Comparison of ENCODE assay signal across 23 cellular contexts in genomic region chr1:240820816-240821215, GRCh38.
DNase-seq lines count a peak whose midpoint lies in the region; ATAC-seq and TF ChIP-seq lines count a peak whose summit lies in the region.
"Had no signal": no experiment of that assay in that cellular context is flagged by ENCODE, and none has a peak within 500 bp of the region (broad histone marks: within the 10 kb centered on the region; RNA-seq: fewer than 3 reads in every experiment).

No MANE protein-coding gene starts in this region.

- H3F3A ChIP-seq in GM23338 (replicated peaks; ENCODE audit: low read depth): no peaks in the 10 kb centered on the region

- H4K20me1 ChIP-seq in GM23338 (replicated peaks; ENCODE audit: insufficient read depth): no peaks in the 10 kb centered on the region

- no peak overlapping the region for H2AFZ ChIP-seq in GM23338
- H2AFZ ChIP-seq: hepatocyte had no signal

- H3K79me2 ChIP-seq in GM23338 (replicated peaks; ENCODE audit: insufficient read depth): no peaks in the 10 kb centered on the region
- H3K79me2 ChIP-seq: hepatocyte had no signal

- peak; percentile 76 for ATAC-seq in GM18508 (IDR thresholded peaks at IDR 0.05; ENCODE audit: insufficient read depth, unreplicated experiment)
- ATAC-seq in GM21619 (IDR thresholded peaks at IDR 0.05; ENCODE audit: unreplicated experiment): peak; percentile 67
- peak; percentile 50 for ATAC-seq in HG03342 (IDR thresholded peaks at IDR 0.05; ENCODE audit: unreplicated experiment)
- no peak for ATAC-seq in GM23338
- ATAC-seq: HepG2; stimulated activated naive CD8-positive, alpha-beta T cell treated with anti-CD3 and anti-CD28 coated beads, Interleukin-15, amount 100 ng/mL, for 72 hours had no signal

- no peaks in the 10 kb centered on the region for H3K36me3 Mint-ChIP-seq in GM23338 (ENCODE audit: low read depth)

- no peak for TF ChIP-seq CTCF in GM23338 (conservative IDR thresholded peaks at IDR 0.05; ENCODE audit: low read depth in 2 of 2)

- H3K27ac ChIP-seq in GM23338 (ENCODE audit: low read depth): no peak overlapping the region
- H3K27ac ChIP-seq: hepatocyte, transverse colon had no signal

- DNase-seq in astrocyte of the hippocampus (ENCODE audit: low read depth, low spot score) (peak; percentile 17), medulla oblongata (ENCODE audit: extremely low spot score) (no peak), DMS153 (lab: John Stamatoyannopoulos, UW) (no peak), GM23338 (ENCODE audit: low spot score) (no peak), dermis blood vessel endothelial cell (no peak)
- DNase-seq: ACHN; activated CD4-positive, alpha-beta memory T cell treated with anti-CD3 and anti-CD28 coated beads, Interleukin-2, amount 10 ng/mL, durations not matched to agents 7 days and 5 days; activated CD4-positive, CD25-positive, alpha-beta regulatory T cell; activated naive CD4-positive, alpha-beta T cell; amygdala; caudate nucleus; islet precursor cell; NCI-H1436; small intestine; stimulated activated CD4-positive, alpha-beta T cell treated with anti-CD3 and anti-CD28 coated beads, Interleukin-4, amount 100 ng/mL, for 1 hour; stimulated activated naive CD8-positive, alpha-beta T cell treated with anti-CD3 and anti-CD28 coated beads, Interleukin-15, amount 100 ng/mL, for 72 hours; transverse colon had no signal

- H3K9me2 ChIP-seq in GM23338 (ENCODE audit: insufficient read depth): peaks cover 5% of the 10 kb centered on the region; the same call in 1 of the 2 replicates

- no peaks in the 10 kb centered on the region for H3K36me3 ChIP-seq in GM23338 (ENCODE audit: insufficient read depth)
- H3K36me3 ChIP-seq: transverse colon had no signal

- no peak overlapping the region for H3K27ac Mint-ChIP-seq in GM23338
- H3K27ac Mint-ChIP-seq: activated CD4-positive, alpha-beta memory T cell treated with anti-CD3 and anti-CD28 coated beads, Interleukin-2, amount 10 ng/mL, durations not matched to agents 7 days and 5 days; stimulated activated naive CD8-positive, alpha-beta T cell treated with anti-CD3 and anti-CD28 coated beads, Interleukin-15, amount 100 ng/mL, for 72 hours had no signal

- H3K4me1 ChIP-seq in GM23338 (ENCODE audit: insufficient read depth): no peaks in the 10 kb centered on the region
- H3K4me1 ChIP-seq: transverse colon had no signal

- no peak overlapping the region for H3K4me3 ChIP-seq in GM23338
- H3K4me3 ChIP-seq: hepatocyte, lung, transverse colon had no signal

- no peak overlapping the region for H3K4me3 Mint-ChIP-seq in GM23338
- H3K4me3 Mint-ChIP-seq: activated CD4-positive, alpha-beta memory T cell treated with anti-CD3 and anti-CD28 coated beads, Interleukin-2, amount 10 ng/mL, durations not matched to agents 7 days and 5 days; stimulated activated naive CD8-positive, alpha-beta T cell treated with anti-CD3 and anti-CD28 coated beads, Interleukin-15, amount 100 ng/mL, for 72 hours had no signal

- no peak overlapping the region for H3K4me2 ChIP-seq in GM23338
- H3K4me2 ChIP-seq: hepatocyte had no signal

- H3K9me3 Mint-ChIP-seq in GM23338: no peaks in the 10 kb centered on the region
- H3K9me3 Mint-ChIP-seq: activated CD4-positive, alpha-beta memory T cell treated with anti-CD3 and anti-CD28 coated beads, Interleukin-2, amount 10 ng/mL, durations not matched to agents 7 days and 5 days had no signal

- no peaks in the 10 kb centered on the region for H3K27me3 Mint-ChIP-seq in GM23338 (ENCODE audit: insufficient read depth, low read depth, poor library complexity)
- H3K27me3 Mint-ChIP-seq: activated CD4-positive, alpha-beta memory T cell treated with anti-CD3 and anti-CD28 coated beads, Interleukin-2, amount 10 ng/mL, durations not matched to agents 7 days and 5 days had no signal

- no peaks in the 10 kb centered on the region for H3K27me3 ChIP-seq in GM23338 (ENCODE audit: insufficient read depth)
- H3K27me3 ChIP-seq: hepatocyte, transverse colon had no signal

- H3K4me1 Mint-ChIP-seq in GM23338: no peaks in the 10 kb centered on the region
- H3K4me1 Mint-ChIP-seq: activated CD4-positive, alpha-beta memory T cell treated with anti-CD3 and anti-CD28 coated beads, Interleukin-2, amount 10 ng/mL, durations not matched to agents 7 days and 5 days; stimulated activated naive CD8-positive, alpha-beta T cell treated with anti-CD3 and anti-CD28 coated beads, Interleukin-15, amount 100 ng/mL, for 72 hours had no signal

TF ChIP-seq in GM23338, 12 proteins besides CTCF, POLR2A, EP300 and RAD21 (continues in another document):
- TF ChIP-seq EZH2 (IDR thresholded peaks at IDR 0.05; ENCODE audit: low read depth, unreplicated experiment) (no peak), CREB1 (CRISPR knock-in tag; IDR thresholded peaks at IDR 0.05; ENCODE audit: low read depth) (no peak), ETS1 (IDR thresholded peaks at IDR 0.05) (no peak), STAT1 (IDR thresholded peaks at IDR 0.05; ENCODE audit: unreplicated experiment) (no peak), NANOG (IDR thresholded peaks at IDR 0.05; ENCODE audit: borderline replicate concordance) (no peak), JUNB (IDR thresholded peaks at IDR 0.05; ENCODE audit: unreplicated experiment) (no peak), ZNF331 (CRISPR knock-in tag; IDR thresholded peaks at IDR 0.05; ENCODE audit: low read depth) (no peak), EZH2phosphoT487 (IDR thresholded peaks at IDR 0.05; ENCODE audit: unreplicated experiment) (no peak), POLR2AphosphoS5 (IDR thresholded peaks at IDR 0.05; ENCODE audit: low read depth) (no peak)
- TF ChIP-seq, protein P1, sequence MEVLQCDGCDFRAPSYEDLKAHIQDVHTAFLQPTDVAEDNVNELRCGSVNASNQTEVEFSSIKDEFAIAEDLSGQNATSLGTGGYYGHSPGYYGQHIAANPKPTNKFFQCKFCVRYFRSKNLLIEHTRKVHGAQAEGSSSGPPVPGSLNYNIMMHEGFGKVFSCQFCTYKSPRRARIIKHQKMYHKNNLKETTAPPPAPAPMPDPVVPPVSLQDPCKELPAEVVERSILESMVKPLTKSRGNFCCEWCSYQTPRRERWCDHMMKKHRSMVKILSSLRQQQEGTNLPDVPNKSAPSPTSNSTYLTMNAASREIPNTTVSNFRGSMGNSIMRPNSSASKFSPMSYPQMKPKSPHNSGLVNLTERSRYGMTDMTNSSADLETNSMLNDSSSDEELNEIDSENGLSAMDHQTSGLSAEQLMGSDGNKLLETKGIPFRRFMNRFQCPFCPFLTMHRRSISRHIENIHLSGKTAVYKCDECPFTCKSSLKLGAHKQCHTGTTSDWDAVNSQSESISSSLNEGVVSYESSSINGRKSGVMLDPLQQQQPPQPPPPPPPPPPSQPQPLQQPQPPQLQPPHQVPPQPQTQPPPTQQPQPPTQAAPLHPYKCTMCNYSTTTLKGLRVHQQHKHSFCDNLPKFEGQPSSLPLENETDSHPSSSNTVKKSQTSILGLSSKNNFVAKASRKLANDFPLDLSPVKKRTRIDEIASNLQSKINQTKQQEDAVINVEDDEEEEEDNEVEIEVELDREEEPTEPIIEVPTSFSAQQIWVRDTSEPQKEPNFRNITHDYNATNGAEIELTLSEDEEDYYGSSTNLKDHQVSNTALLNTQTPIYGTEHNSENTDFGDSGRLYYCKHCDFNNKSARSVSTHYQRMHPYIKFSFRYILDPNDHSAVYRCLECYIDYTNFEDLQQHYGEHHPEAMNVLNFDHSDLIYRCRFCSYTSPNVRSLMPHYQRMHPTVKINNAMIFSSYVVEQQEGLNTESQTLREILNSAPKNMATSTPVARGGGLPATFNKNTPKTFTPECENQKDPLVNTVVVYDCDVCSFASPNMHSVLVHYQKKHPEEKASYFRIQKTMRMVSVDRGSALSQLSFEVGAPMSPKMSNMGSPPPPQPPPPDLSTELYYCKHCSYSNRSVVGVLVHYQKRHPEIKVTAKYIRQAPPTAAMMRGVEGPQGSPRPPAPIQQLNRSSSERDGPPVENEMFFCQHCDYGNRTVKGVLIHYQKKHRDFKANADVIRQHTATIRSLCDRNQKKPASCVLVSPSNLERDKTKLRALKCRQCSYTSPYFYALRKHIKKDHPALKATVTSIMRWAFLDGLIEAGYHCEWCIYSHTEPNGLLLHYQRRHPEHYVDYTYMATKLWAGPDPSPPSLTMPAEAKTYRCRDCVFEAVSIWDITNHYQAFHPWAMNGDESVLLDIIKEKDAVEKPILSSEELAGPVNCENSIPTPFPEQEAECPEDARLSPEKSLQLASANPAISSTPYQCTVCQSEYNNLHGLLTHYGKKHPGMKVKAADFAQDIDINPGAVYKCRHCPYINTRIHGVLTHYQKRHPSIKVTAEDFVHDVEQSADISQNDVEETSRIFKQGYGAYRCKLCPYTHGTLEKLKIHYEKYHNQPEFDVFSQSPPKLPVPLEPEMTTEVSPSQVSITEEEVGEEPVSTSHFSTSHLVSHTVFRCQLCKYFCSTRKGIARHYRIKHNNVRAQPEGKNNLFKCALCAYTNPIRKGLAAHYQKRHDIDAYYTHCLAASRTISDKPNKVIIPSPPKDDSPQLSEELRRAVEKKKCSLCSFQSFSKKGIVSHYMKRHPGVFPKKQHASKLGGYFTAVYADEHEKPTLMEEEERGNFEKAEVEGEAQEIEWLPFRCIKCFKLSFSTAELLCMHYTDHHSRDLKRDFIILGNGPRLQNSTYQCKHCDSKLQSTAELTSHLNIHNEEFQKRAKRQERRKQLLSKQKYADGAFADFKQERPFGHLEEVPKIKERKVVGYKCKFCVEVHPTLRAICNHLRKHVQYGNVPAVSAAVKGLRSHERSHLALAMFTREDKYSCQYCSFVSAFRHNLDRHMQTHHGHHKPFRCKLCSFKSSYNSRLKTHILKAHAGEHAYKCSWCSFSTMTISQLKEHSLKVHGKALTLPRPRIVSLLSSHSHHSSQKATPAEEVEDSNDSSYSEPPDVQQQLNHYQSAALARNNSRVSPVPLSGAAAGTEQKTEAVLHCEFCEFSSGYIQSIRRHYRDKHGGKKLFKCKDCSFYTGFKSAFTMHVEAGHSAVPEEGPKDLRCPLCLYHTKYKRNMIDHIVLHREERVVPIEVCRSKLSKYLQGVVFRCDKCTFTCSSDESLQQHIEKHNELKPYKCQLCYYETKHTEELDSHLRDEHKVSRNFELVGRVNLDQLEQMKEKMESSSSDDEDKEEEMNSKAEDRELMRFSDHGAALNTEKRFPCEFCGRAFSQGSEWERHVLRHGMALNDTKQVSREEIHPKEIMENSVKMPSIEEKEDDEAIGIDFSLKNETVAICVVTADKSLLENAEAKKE (CRISPR knock-in tag; IDR thresholded peaks at IDR 0.05): no peak
